ENCODE assay signal across 31 cellular contexts in genomic region chrX:122421434-122422121, GRCh38.
"Had no signal": no experiment of that assay in that cellular context is flagged by ENCODE, and none has a peak within 500 bp of the region (broad histone marks: within the 10 kb centered on the region; RNA-seq: fewer than 3 reads in every experiment).

No MANE protein-coding gene starts in this region.

- DNase-seq: activated CD4-positive, alpha-beta T cell treated with anti-CD3 and anti-CD28 coated beads, Interleukin-2, amount 10 ng/mL, durations not matched to agents 24 days and 14 days; activated CD4-positive, alpha-beta T cell treated with anti-CD3 and anti-CD28 coated beads, Interleukin-2, amount 50 U/mL, for 4 hours; activated CD8-positive, alpha-beta T cell treated with anti-CD3 and anti-CD28 coated beads for 36 hours; activated effector memory CD4-positive, alpha-beta T cell treated with anti-CD3 and anti-CD28 coated beads, Interleukin-2, amount 50 U/mL, for 16 hours; activated naive CD4-positive, alpha-beta T cell; activated naive CD4-positive, alpha-beta T cell treated with anti-CD3 and anti-CD28 coated beads, Interleukin-2, amount 50 U/mL, for 16 hours; activated naive CD8-positive, alpha-beta T cell treated with anti-CD3 and anti-CD28 coated beads for 36 hours; activated T-cell treated with anti-CD3 and anti-CD28 coated beads, Interleukin-2, amount 50 U/mL, for 1 hour; activated T-cell treated with anti-CD3 and anti-CD28 coated beads, Interleukin-2, amount 50 U/mL, for 72 hours; amniotic stem cell; aorta; MM.1S; MV-4-11; NCI-H1092 treated with DMSO at 0.1 percent for 48 hours; NCI-H1417; NCI-H146; NCI-H187; NCI-H2029 treated with DMSO at 0.1 percent for 48 hours; NCI-H2107; NCI-H2171; NCI-H510A treated with DMSO at 0.1 percent for 48 hours; NCI-H526 treated with DMSO at 0.1 percent for 48 hours; NK-92 treated with Interleukin-12 subunit alpha and Interleukin-12 subunit beta, amount 100 ng/mL, for 24 hours; OCI-M1; SHP77 treated with DMSO at 0.1 percent for 48 hours; SK-N-SH had no signal

- H3K9ac ChIP-seq: KMS-11, SK-N-SH had no signal

- H3K36me3 ChIP-seq: cardiac muscle cell, SJSA1 had no signal

- H3K9me3 ChIP-seq: SJSA1, SK-N-SH had no signal

- H3K4me1 ChIP-seq: SJSA1 had no signal

- H3K27ac ChIP-seq: cardiac muscle cell, KMS-11, SJSA1 had no signal

- H3K27me3 ChIP-seq: cardiac muscle cell, SJSA1 had no signal

- H3K4me3 ChIP-seq: cardiac muscle cell, SJSA1 had no signal

- FAIRE-seq: TTC549 had no signal

- ATAC-seq: activated CD8-positive, alpha-beta T cell treated with anti-CD3 and anti-CD28 coated beads for 36 hours; activated T-cell treated with anti-CD3 and anti-CD28 coated beads, Interleukin-2, amount 50 U/mL, for 72 hours; activated T-helper 17 cell treated with anti-CD3 and anti-CD28 coated beads, Interleukin-2, amount 50 U/mL, for 72 hours had no signal

- H3K4me2 ChIP-seq: KMS-11, SK-N-SH had no signal
